In the genomic region with DNA sequence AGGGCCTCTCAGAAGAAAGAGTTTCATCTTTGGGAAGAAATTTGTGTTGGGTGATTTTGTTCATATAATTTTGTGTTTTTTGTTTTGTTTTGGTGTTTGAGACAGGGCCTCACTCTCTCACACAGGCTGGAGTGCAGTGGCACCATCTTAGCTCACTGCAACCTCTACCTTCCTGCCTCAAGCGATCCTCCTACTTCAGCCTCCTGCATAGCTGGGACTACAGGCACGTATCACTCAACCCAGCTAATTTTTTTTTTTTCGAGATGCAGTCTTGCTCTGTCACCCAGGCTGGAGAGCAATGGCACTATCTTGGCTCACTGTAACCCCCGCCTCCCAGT, we compare ENCODE assay signal across 1 cellular context.
TF ChIP-seq lines count a peak whose summit lies in the region.

No MANE protein-coding gene starts in this region.

TF ChIP-seq in HepG2, 621 proteins besides CTCF, POLR2A, EP300 and RAD21 (continued from another document):
- TF ChIP-seq, protein P1, sequence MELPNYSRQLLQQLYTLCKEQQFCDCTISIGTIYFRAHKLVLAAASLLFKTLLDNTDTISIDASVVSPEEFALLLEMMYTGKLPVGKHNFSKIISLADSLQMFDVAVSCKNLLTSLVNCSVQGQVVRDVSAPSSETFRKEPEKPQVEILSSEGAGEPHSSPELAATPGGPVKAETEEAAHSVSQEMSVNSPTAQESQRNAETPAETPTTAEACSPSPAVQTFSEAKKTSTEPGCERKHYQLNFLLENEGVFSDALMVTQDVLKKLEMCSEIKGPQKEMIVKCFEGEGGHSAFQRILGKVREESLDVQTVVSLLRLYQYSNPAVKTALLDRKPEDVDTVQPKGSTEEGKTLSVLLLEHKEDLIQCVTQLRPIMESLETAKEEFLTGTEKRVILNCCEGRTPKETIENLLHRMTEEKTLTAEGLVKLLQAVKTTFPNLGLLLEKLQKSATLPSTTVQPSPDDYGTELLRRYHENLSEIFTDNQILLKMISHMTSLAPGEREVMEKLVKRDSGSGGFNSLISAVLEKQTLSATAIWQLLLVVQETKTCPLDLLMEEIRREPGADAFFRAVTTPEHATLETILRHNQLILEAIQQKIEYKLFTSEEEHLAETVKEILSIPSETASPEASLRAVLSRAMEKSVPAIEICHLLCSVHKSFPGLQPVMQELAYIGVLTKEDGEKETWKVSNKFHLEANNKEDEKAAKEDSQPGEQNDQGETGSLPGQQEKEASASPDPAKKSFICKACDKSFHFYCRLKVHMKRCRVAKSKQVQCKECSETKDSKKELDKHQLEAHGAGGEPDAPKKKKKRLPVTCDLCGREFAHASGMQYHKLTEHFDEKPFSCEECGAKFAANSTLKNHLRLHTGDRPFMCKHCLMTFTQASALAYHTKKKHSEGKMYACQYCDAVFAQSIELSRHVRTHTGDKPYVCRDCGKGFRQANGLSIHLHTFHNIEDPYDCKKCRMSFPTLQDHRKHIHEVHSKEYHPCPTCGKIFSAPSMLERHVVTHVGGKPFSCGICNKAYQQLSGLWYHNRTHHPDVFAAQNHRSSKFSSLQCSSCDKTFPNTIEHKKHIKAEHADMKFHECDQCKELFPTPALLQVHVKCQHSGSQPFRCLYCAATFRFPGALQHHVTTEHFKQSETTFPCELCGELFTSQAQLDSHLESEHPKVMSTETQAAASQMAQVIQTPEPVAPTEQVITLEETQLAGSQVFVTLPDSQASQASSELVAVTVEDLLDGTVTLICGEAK (IDR thresholded peaks at IDR 0.05): no peak
- TF ChIP-seq, protein P1 (CRISPR knock-in tag; IDR thresholded peaks at IDR 0.05): peak; percentile 13; the same call in 1 of the 2 replicates
- TF ChIP-seq ZNF256 (CRISPR knock-in tag; conservative IDR thresholded peaks at IDR 0.05): no peak
